ENCODE assay signal across 21 cellular contexts in the genomic region with DNA sequence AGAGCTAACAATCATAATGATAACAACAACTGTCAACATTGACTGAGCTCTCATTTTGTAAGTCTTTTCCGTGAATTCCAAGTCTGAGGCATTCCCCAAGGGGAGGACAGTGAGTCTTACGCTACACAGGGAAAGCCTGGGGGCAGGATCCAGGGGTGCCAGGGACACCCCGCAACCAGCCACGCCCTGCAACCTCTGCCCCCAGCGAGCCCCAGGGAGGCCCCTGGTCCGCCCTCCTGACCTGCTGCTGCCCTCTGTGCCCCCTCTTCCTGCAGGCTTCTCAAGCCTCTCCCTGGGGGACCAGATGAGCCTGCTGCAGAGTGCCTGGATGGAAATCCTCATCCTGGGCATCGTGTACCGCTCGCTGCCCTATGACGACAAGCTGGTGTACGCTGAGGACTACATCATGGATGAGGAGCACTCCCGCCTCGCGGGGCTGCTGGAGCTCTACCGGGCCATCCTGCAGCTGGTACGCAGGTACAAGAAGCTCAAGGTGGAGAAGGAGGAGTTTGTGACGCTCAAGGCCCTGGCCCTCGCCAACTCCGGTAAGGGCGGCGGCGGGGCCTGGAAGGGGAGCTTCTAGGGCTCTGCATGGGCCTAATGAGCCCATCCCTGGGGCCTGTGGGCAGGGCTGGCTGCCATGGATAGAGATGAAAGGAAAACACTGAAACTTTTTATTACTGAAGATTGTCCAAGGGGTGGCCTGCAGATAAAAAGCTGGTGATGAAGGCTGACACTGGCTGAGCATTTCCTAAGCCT.
"Had no signal": no experiment of that assay in that cellular context is flagged by ENCODE, and none has a peak within 500 bp of the region (broad histone marks: within the 10 kb centered on the region; RNA-seq: fewer than 3 reads in every experiment).

No MANE protein-coding gene starts in this region.

- H3K36me3 ChIP-seq: brain microvascular endothelial cell had no signal

- H3K9me3 ChIP-seq: SK-N-SH had no signal

- H3K27me3 ChIP-seq: brain microvascular endothelial cell had no signal

- ATAC-seq: activated naive CD4-positive, alpha-beta T cell treated with anti-CD3 and anti-CD28 coated beads, Interleukin-2, amount 50 U/mL, for 72 hours; activated T-cell treated with anti-CD3 and anti-CD28 coated beads, Interleukin-2, amount 50 U/mL, for 4 hours; Panc1; Right ventricle myocardium inferior had no signal

- DNase-seq: activated CD4-positive, alpha-beta memory T cell treated with anti-CD3 and anti-CD28 coated beads for 36 hours; activated CD4-positive, alpha-beta T cell treated with anti-CD3 and anti-CD28 coated beads, Interleukin-2, amount 10 ng/mL, durations not matched to agents 7 days and 5 days; activated CD4-positive, CD25-positive, alpha-beta regulatory T cell; activated CD8-positive, alpha-beta memory T cell treated with anti-CD3 and anti-CD28 coated beads for 24 hours; activated effector memory CD4-positive, alpha-beta T cell treated with anti-CD3 and anti-CD28 coated beads, Interleukin-2, amount 50 U/mL, for 16 hours; activated naive CD4-positive, alpha-beta T cell treated with Interleukin-2 at 50 U/mL for 16 hours; activated T-cell treated with anti-CD3 and anti-CD28 coated beads, Interleukin-2, amount 50 U/mL, for 4 hours; brain microvascular endothelial cell; caudate nucleus; NCI-H1930; NCI-H2107; NCI-H510A treated with DMSO at 0.1 percent for 48 hours; NK-92 treated with Interleukin-12 subunit alpha and Interleukin-12 subunit beta, amount 100 ng/mL, for 24 hours; OCI-M1; RPMI8226; SK-N-SH; T-helper 1 cell had no signal

- H3K27ac ChIP-seq: brain microvascular endothelial cell, VCaP had no signal
